Comparison of ENCODE assay signal across 21 cellular contexts in genomic region chr13:58704953-58705352, GRCh38.
"Had no signal": no experiment of that assay in that cellular context is flagged by ENCODE, and none has a peak within 500 bp of the region (broad histone marks: within the 10 kb centered on the region; RNA-seq: fewer than 3 reads in every experiment).

No MANE protein-coding gene starts in this region.

- H3K4me1 Mint-ChIP-seq: activated CD4-positive, alpha-beta memory T cell treated with anti-CD3 and anti-CD28 coated beads, Interleukin-2, amount 10 ng/mL, durations not matched to agents 7 days and 5 days; activated naive CD8-positive, alpha-beta T cell treated with anti-CD3 and anti-CD28 coated beads, Interleukin-2, amount 10 ng/mL, durations not matched to agents 7 days and 5 days; central memory CD8-positive, alpha-beta T cell; natural killer cell; stimulated activated naive B cell treated with anti-CD40 and anti-IgM and Interleukin-4, amounts not matched to agents 10 μg/mL and 1 μg/mL and 100 μg/mL, for 72 hours had no signal

- ATAC-seq: activated T-cell treated with anti-CD3 and anti-CD28 coated beads, Interleukin-2, amount 50 U/mL, for 72 hours; gastroesophageal sphincter; left ventricle myocardium superior; natural killer cell; sciatic nerve; stimulated activated naive B cell treated with anti-CD40 and anti-IgM and Interleukin-4, amounts not matched to agents 10 μg/mL and 1 μg/mL and 100 μg/mL, for 72 hours had no signal

- H3K4me3 Mint-ChIP-seq: activated CD4-positive, alpha-beta memory T cell treated with anti-CD3 and anti-CD28 coated beads, Interleukin-2, amount 10 ng/mL, durations not matched to agents 7 days and 5 days; activated naive CD4-positive, alpha-beta T cell treated with anti-CD3 and anti-CD28 coated beads for 36 hours; activated naive CD8-positive, alpha-beta T cell treated with anti-CD3 and anti-CD28 coated beads, Interleukin-2, amount 10 ng/mL, durations not matched to agents 7 days and 5 days; activated T-cell treated with anti-CD3 and anti-CD28 coated beads, Interleukin-2, amount 50 U/mL, for 72 hours; central memory CD8-positive, alpha-beta T cell; natural killer cell; stimulated activated naive B cell treated with anti-CD40 and anti-IgM and Interleukin-4, amounts not matched to agents 10 μg/mL and 1 μg/mL and 100 μg/mL, for 72 hours had no signal

- H3K27ac Mint-ChIP-seq: activated CD4-positive, alpha-beta memory T cell treated with anti-CD3 and anti-CD28 coated beads, Interleukin-2, amount 10 ng/mL, durations not matched to agents 7 days and 5 days; activated naive CD4-positive, alpha-beta T cell treated with anti-CD3 and anti-CD28 coated beads for 36 hours; activated naive CD8-positive, alpha-beta T cell treated with anti-CD3 and anti-CD28 coated beads, Interleukin-2, amount 10 ng/mL, durations not matched to agents 7 days and 5 days; activated T-cell treated with anti-CD3 and anti-CD28 coated beads, Interleukin-2, amount 50 U/mL, for 72 hours; natural killer cell; stimulated activated naive B cell treated with anti-CD40 and anti-IgM and Interleukin-4, amounts not matched to agents 10 μg/mL and 1 μg/mL and 100 μg/mL, for 72 hours had no signal

- DNase-seq: activated CD4-positive, alpha-beta memory T cell treated with anti-CD3 and anti-CD28 coated beads, Interleukin-2, amount 10 ng/mL, durations not matched to agents 7 days and 5 days; activated CD4-positive, alpha-beta T cell treated with anti-CD3 and anti-CD28 coated beads for 48 hours; activated effector memory CD4-positive, alpha-beta T cell treated with Interleukin-2 at 50 U/mL for 16 hours; activated naive CD4-positive, alpha-beta T cell treated with anti-CD3 and anti-CD28 coated beads for 36 hours; activated naive CD8-positive, alpha-beta T cell treated with anti-CD3 and anti-CD28 coated beads, Interleukin-2, amount 10 ng/mL, durations not matched to agents 7 days and 5 days; activated T-cell treated with anti-CD3 and anti-CD28 coated beads, Interleukin-2, amount 50 U/mL, for 72 hours; amniotic stem cell; head of caudate nucleus; hypothalamus; left ventricle myocardium superior; midbrain; natural killer cell; small intestine; stimulated activated CD4-positive, alpha-beta T cell treated with anti-CD3 and anti-CD28 coated beads, Interleukin-15, amount 100 ng/mL, for 24 hours; stimulated activated CD8-positive, alpha-beta memory T cell treated with anti-CD3 and anti-CD28 coated beads, Interleukin-4, amount 100 ng/mL, for 48 hours; stimulated activated naive B cell treated with anti-CD40 and anti-IgM and Interleukin-4, amounts not matched to agents 10 μg/mL and 1 μg/mL and 100 μg/mL, for 72 hours; testis; trophoblast cell had no signal

- H3K27me3 Mint-ChIP-seq: activated CD4-positive, alpha-beta memory T cell treated with anti-CD3 and anti-CD28 coated beads, Interleukin-2, amount 10 ng/mL, durations not matched to agents 7 days and 5 days; activated naive CD8-positive, alpha-beta T cell treated with anti-CD3 and anti-CD28 coated beads, Interleukin-2, amount 10 ng/mL, durations not matched to agents 7 days and 5 days; central memory CD8-positive, alpha-beta T cell; stimulated activated naive B cell treated with anti-CD40 and anti-IgM and Interleukin-4, amounts not matched to agents 10 μg/mL and 1 μg/mL and 100 μg/mL, for 72 hours had no signal

- H3K36me3 Mint-ChIP-seq: activated naive CD8-positive, alpha-beta T cell treated with anti-CD3 and anti-CD28 coated beads, Interleukin-2, amount 10 ng/mL, durations not matched to agents 7 days and 5 days; stimulated activated naive B cell treated with anti-CD40 and anti-IgM and Interleukin-4, amounts not matched to agents 10 μg/mL and 1 μg/mL and 100 μg/mL, for 72 hours had no signal
